Comparison of ENCODE assay signal across 2 cellular contexts in the genomic region with DNA sequence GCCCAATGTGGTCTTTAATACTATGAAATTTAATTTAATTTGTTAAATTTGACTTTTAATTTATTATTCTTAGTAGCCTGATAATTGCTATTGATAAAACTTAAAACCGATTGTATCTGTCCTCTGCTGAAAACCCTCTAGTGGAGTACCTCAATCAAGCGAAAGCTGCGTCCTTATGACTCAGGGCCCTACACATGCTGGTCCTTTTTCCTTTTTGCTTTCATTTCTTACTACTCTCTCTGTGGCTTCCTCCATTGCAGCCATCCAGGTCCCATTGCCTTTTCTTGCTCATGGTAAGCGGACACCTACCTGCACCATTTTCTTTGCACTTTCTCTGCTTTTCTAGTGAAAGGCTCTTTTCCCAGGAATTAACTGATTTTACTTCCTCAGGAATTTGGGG.
TF ChIP-seq lines count a peak whose summit lies in the region.

No MANE protein-coding gene starts in this region.

TF ChIP-seq in GM23338, 12 proteins besides CTCF, POLR2A, EP300 and RAD21:
- TF ChIP-seq ZNF114 (CRISPR knock-in tag; IDR thresholded peaks at IDR 0.05) (no peak), EZH2phosphoT487 (IDR thresholded peaks at IDR 0.05; ENCODE audit: unreplicated experiment) (no peak), POLR2AphosphoS5 (IDR thresholded peaks at IDR 0.05; ENCODE audit: low read depth) (no peak), STAT1 (IDR thresholded peaks at IDR 0.05; ENCODE audit: unreplicated experiment) (no peak)

TF ChIP-seq in H1, 55 proteins besides CTCF, POLR2A, EP300 and RAD21:
- TF ChIP-seq ASH2L (IDR thresholded peaks at IDR 0.05; ENCODE audit: low read length) (no peak), TAF7 (optimal IDR thresholded peaks at IDR 0.05; ENCODE audit: borderline replicate concordance, low read depth, low read length) (no peak), POLR2AphosphoS5 (IDR thresholded peaks at IDR 0.05; ENCODE audit: low read depth, low read length) (no peak), CHD1 (IDR thresholded peaks at IDR 0.05; ENCODE audit: low read depth, low read length) (no peak)
